In the genomic region with DNA sequence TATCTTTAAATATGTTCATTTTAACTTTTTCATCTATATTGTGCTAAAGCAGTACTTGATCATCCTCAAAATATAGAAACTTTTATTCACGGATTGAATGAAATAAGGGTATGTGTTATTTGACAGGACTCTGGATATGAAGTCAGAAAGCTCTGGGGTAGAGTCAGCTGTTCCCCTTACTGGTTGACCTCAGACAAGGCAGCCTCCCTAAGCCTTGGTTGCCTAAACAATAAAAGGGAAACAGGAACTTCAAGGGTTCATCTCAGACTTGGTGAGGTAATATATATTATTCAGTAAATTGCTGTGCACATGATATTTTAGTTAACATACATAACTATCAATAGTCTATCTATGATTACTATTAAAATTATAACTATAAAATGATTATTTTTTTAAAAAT, we compare ENCODE assay signal across 1 cellular context.
TF ChIP-seq lines count a peak whose summit lies in the region.

No MANE protein-coding gene starts in this region.

TF ChIP-seq in GM12878, 131 proteins besides CTCF, POLR2A, EP300 and RAD21:
- no peak for TF ChIP-seq NR2C2 (IDR thresholded peaks at IDR 0.05; ENCODE audit: borderline replicate concordance, control insufficient read depth, insufficient read length, low read depth)
- TF ChIP-seq HDAC2 (IDR thresholded peaks at IDR 0.05) = no peak
- no peak for TF ChIP-seq NFYA (IDR thresholded peaks at IDR 0.05; ENCODE audit: borderline replicate concordance, low read depth, low read length)
- TF ChIP-seq CBFB (IDR thresholded peaks at IDR 0.05; ENCODE audit: low read depth) = no peak
- TF ChIP-seq, protein P1, sequence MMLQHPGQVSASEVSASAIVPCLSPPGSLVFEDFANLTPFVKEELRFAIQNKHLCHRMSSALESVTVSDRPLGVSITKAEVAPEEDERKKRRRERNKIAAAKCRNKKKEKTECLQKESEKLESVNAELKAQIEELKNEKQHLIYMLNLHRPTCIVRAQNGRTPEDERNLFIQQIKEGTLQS (IDR thresholded peaks at IDR 0.05; ENCODE audit: borderline replicate concordance, extremely low read depth, low read depth, low read length) = no peak
- no peak for TF ChIP-seq SREBF2 (IDR thresholded peaks at IDR 0.05; ENCODE audit: low read length)
- no peak for TF ChIP-seq SMAD5 (IDR thresholded peaks at IDR 0.05; ENCODE audit: low read depth)
- TF ChIP-seq KLF5 (IDR thresholded peaks at IDR 0.05; ENCODE audit: partially characterized antibody) = no peak
- no peak for TF ChIP-seq RBBP5 (conservative IDR thresholded peaks at IDR 0.05)
- no peak for TF ChIP-seq IRF4 (IDR thresholded peaks at IDR 0.05; ENCODE audit: low read depth, low read length)
- TF ChIP-seq, protein P2, sequence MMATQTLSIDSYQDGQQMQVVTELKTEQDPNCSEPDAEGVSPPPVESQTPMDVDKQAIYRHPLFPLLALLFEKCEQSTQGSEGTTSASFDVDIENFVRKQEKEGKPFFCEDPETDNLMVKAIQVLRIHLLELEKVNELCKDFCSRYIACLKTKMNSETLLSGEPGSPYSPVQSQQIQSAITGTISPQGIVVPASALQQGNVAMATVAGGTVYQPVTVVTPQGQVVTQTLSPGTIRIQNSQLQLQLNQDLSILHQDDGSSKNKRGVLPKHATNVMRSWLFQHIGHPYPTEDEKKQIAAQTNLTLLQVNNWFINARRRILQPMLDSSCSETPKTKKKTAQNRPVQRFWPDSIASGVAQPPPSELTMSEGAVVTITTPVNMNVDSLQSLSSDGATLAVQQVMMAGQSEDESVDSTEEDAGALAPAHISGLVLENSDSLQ (IDR thresholded peaks at IDR 0.05) = no peak
